In the genomic region with DNA sequence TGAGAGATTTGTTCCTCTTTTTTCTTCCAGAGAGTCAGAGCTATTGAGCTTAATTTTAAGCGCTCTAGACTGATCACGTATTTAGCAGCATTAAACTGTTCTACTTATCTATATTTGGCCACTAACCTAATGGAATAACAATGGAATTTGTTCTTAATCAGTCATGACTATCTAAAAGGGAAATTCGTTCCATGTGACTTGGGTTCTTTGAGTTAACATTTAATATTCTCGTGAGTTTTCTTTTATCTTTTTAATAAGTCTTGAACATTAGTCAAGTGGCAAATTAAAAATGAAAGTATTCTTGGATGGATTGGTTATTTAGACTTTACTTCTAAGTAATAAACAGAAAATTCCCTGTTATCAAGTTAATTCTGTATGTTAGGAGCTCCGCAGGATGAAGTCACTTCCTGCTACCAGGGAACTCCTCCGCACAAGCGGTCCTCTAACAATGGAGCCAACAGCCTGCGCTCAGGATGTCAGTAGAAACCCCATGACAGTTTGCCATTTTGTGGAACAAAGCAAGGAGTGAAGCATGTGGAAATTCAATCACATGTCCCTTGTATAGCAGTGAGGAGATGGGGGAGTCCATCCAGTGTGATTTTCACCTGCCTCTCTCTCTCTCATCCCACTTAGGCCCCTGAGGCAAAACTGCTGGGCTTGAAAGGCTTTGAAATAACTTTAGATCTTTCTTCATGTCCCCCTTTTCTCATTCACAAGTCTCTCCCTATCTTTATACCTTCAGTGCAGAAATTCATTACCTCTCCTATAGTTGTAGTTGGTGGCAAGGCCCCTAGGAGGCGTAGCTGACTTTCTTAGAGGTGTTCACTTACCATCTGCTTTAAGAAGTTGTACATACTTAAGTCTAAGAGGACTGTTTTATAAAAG, we compare ENCODE assay signal across 8 cellular contexts.
DNase-seq lines count a peak whose midpoint lies in the region; ATAC-seq and TF ChIP-seq lines count a peak whose summit lies in the region.

No MANE protein-coding gene starts in this region.

- TF ChIP-seq EP300 in gastroesophageal sphincter (IDR thresholded peaks at IDR 0.05), result no peak

- TF ChIP-seq POLR2A in right lobe of liver (IDR thresholded peaks at IDR 0.05) (no peak), gastroesophageal sphincter (IDR thresholded peaks at IDR 0.05) (no peak)

- H3K4me1 ChIP-seq in right lobe of liver (no peaks in the 10 kb centered on the region), gastroesophageal sphincter (no peaks in the 10 kb centered on the region)

- H3K27me3 Mint-ChIP-seq in activated CD8-positive, alpha-beta memory T cell treated with anti-CD3 and anti-CD28 coated beads, Interleukin-2, amount 10 ng/mL, durations not matched to agents 7 days and 5 days, result no peaks in the 10 kb centered on the region
- H3K27me3 Mint-ChIP-seq in activated naive CD8-positive, alpha-beta T cell treated with anti-CD3 and anti-CD28 coated beads for 36 hours, result no peaks in the 10 kb centered on the region

- peaks cover 4% of the 10 kb centered on the region for H3K36me3 Mint-ChIP-seq in activated CD8-positive, alpha-beta memory T cell treated with anti-CD3 and anti-CD28 coated beads, Interleukin-2, amount 10 ng/mL, durations not matched to agents 7 days and 5 days
- peaks cover 2% of the 10 kb centered on the region for H3K36me3 Mint-ChIP-seq in activated naive CD8-positive, alpha-beta T cell treated with anti-CD3 and anti-CD28 coated beads for 36 hours

- H3K27ac ChIP-seq in right lobe of liver, result no peak overlapping the region
- H3K27ac ChIP-seq in gastroesophageal sphincter, result peak overlapping the region in 1 of 4 donors; percentile 28

- peak; percentile 84 for TF ChIP-seq CTCF in LNCAP (IDR thresholded peaks at IDR 0.05)
- peak in 3 of 4 donors; percentile 15 to 42 (median 19) for TF ChIP-seq CTCF in right lobe of liver (IDR thresholded peaks at IDR 0.05)
- TF ChIP-seq CTCF in gastroesophageal sphincter (IDR thresholded peaks at IDR 0.05), result no peak

- ATAC-seq in activated CD8-positive, alpha-beta memory T cell treated with anti-CD3 and anti-CD28 coated beads, Interleukin-2, amount 10 ng/mL, durations not matched to agents 7 days and 5 days, result no peak
- ATAC-seq in right lobe of liver (peak; percentile 47 to 80 (median 60)), gastroesophageal sphincter (no peak)

- no peak overlapping the region for H3K27ac Mint-ChIP-seq in activated CD8-positive, alpha-beta memory T cell treated with anti-CD3 and anti-CD28 coated beads, Interleukin-2, amount 10 ng/mL, durations not matched to agents 7 days and 5 days
- H3K27ac Mint-ChIP-seq in activated naive CD8-positive, alpha-beta T cell treated with anti-CD3 and anti-CD28 coated beads for 36 hours, result no peak overlapping the region

- no peak overlapping the region for H3K4me3 ChIP-seq in right lobe of liver
- no peak overlapping the region for H3K4me3 ChIP-seq in gastroesophageal sphincter

- H3K36me3 ChIP-seq in right lobe of liver (no peaks in the 10 kb centered on the region), gastroesophageal sphincter (peaks cover 0 to 32% of the 10 kb centered on the region in 2 donors)

- no peaks in the 10 kb centered on the region for H3K9me3 ChIP-seq in right lobe of liver
- no peaks in the 10 kb centered on the region for H3K9me3 ChIP-seq in gastroesophageal sphincter

- no peaks in the 10 kb centered on the region for H3K9me3 Mint-ChIP-seq in activated CD8-positive, alpha-beta memory T cell treated with anti-CD3 and anti-CD28 coated beads, Interleukin-2, amount 10 ng/mL, durations not matched to agents 7 days and 5 days (ENCODE audit: low read depth)
- no peaks in the 10 kb centered on the region for H3K9me3 Mint-ChIP-seq in activated naive CD8-positive, alpha-beta T cell treated with anti-CD3 and anti-CD28 coated beads for 36 hours

- no peak overlapping the region for H3K4me3 Mint-ChIP-seq in activated CD8-positive, alpha-beta memory T cell treated with anti-CD3 and anti-CD28 coated beads, Interleukin-2, amount 10 ng/mL, durations not matched to agents 7 days and 5 days
- no peak overlapping the region for H3K4me3 Mint-ChIP-seq in activated naive CD8-positive, alpha-beta T cell treated with anti-CD3 and anti-CD28 coated beads for 36 hours

- peak; percentile 55 for DNase-seq in activated CD8-positive, alpha-beta memory T cell treated with anti-CD3 and anti-CD28 coated beads for 24 hours
- no peak for DNase-seq in activated CD8-positive, alpha-beta memory T cell treated with anti-CD3 and anti-CD28 coated beads, Interleukin-2, amount 10 ng/mL, durations not matched to agents 7 days and 5 days
- DNase-seq in activated naive CD8-positive, alpha-beta T cell treated with anti-CD3 and anti-CD28 coated beads for 36 hours, result peak; percentile 14
- DNase-seq in right lobe of liver (no peak), NCI-H1105 (lab: John Stamatoyannopoulos, UW) (no peak), hypothalamus (lab: John Stamatoyannopoulos, UW) (no peak)

- 90% methylated on average over 9 of the region's 9 CpGs for WGBS in right lobe of liver (ENCODE audit: insufficient coverage, low coverage, low lambda C conversion rate, missing lambda C conversion rate)
- WGBS in gastroesophageal sphincter (ENCODE audit: low coverage in 1 of 2), 2 donors, result 81 to 84% methylated on average over 8 to 9 of the region's 9 CpGs

- H3K27me3 ChIP-seq in right lobe of liver, result no peaks in the 10 kb centered on the region
- H3K27me3 ChIP-seq in gastroesophageal sphincter, result no peaks in the 10 kb centered on the region

- intact Hi-C loops in right lobe of liver (cut with DNase I), result no loop called here

- no peaks in the 10 kb centered on the region for H3K4me1 Mint-ChIP-seq in activated CD8-positive, alpha-beta memory T cell treated with anti-CD3 and anti-CD28 coated beads, Interleukin-2, amount 10 ng/mL, durations not matched to agents 7 days and 5 days
- H3K4me1 Mint-ChIP-seq in activated naive CD8-positive, alpha-beta T cell treated with anti-CD3 and anti-CD28 coated beads for 36 hours, result no peaks in the 10 kb centered on the region

- CTCF ChIA-PET in activated CD8-positive, alpha-beta memory T cell treated with anti-CD3 and anti-CD28 coated beads, Interleukin-2, amount 10 ng/mL, durations not matched to agents 7 days and 5 days (lab: Charles Lee), result interaction anchor here (0.6 to 1.4 kb wide), 3 partner anchors 17 to 773 kb away, joined by 3 to 4 read pairs (median 3); no protein-coding TSS in a partner anchor

Comparison
In these comparisons a context has a peak if more than half of its experiments do, and no peak if none do; other contexts are left out.
1. DNase-seq: peak in activated CD8-positive, alpha-beta memory T cell treated with anti-CD3 and anti-CD28 coated beads for 24 hours (single experiment) and activated naive CD8-positive, alpha-beta T cell treated with anti-CD3 and anti-CD28 coated beads for 36 hours (single experiment); none in activated CD8-positive, alpha-beta memory T cell treated with anti-CD3 and anti-CD28 coated beads, Interleukin-2, amount 10 ng/mL, durations not matched to agents 7 days and 5 days (single experiment), right lobe of liver (0 of 3), NCI-H1105 (single experiment) and hypothalamus (0 of 51).
2. ATAC-seq: peak in right lobe of liver (4 of 4); none in activated CD8-positive, alpha-beta memory T cell treated with anti-CD3 and anti-CD28 coated beads, Interleukin-2, amount 10 ng/mL, durations not matched to agents 7 days and 5 days (single experiment) and gastroesophageal sphincter (single experiment).
3. CTCF ChIP-seq: peak in LNCAP (single experiment) and right lobe of liver (3 of 4); none in gastroesophageal sphincter (0 of 4).